In the genomic region with DNA sequence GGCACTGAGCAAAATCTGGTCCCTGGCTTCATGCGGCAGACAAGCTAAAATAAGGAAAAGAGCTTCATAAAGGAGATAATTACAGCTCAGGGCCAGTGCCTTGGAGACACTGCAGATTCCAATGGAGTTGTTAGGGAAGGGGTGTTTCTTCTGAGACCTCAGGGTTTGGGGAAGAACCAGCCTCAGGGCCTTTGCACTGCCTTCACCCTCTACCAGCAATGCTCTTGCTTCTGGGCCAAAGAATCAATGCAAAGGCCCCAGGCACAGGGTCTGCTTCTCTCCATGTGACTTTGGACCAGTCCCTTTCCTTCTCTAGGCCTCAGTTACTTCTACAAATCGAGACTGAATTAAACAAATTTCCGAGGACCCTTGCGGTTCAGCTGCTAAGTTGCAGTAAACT, we compare ENCODE assay signal across 1 cellular context.
TF ChIP-seq lines count a peak whose summit lies in the region.

No MANE protein-coding gene starts in this region.

TF ChIP-seq in H1, 55 proteins besides CTCF, POLR2A, EP300 and RAD21:
- TF ChIP-seq KDM1A (IDR thresholded peaks at IDR 0.05; ENCODE audit: borderline replicate concordance, low read length): 0 out of 2 replicates have a peak, but pooled peaks have one; percentile 15
- TF ChIP-seq, protein P1, sequence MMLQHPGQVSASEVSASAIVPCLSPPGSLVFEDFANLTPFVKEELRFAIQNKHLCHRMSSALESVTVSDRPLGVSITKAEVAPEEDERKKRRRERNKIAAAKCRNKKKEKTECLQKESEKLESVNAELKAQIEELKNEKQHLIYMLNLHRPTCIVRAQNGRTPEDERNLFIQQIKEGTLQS (IDR thresholded peaks at IDR 0.05; ENCODE audit: insufficient read depth, low read depth, low read length): no peak
TF ChIP-seq in H1: peak in this region for 1.
